Comparison of ENCODE assay signal across 12 cellular contexts in genomic region chr4:24730256-24731001, GRCh38.
DNase-seq lines count a peak whose midpoint lies in the region; ATAC-seq and TF ChIP-seq lines count a peak whose summit lies in the region.
"Had no signal": no experiment of that assay in that cellular context is flagged by ENCODE, and none has a peak within 500 bp of the region (broad histone marks: within the 10 kb centered on the region; RNA-seq: fewer than 3 reads in every experiment).

No MANE protein-coding gene starts in this region.

- H3K4me1 Mint-ChIP-seq in stimulated activated effector memory CD8-positive, alpha-beta T cell treated with anti-CD3 and anti-CD28 coated beads, Interleukin-12 subunit alpha, Interleukin-12 subunit beta, amount 100 ng/mL, for 72 hours = no peaks in the 10 kb centered on the region
- no peaks in the 10 kb centered on the region for H3K4me1 Mint-ChIP-seq in T-helper 2 cell treated with Interferon-gamma antibody and Interleukin-4, amounts not matched to agents 5 μg/mL and 100 μg/mL, for 36 hours (ENCODE audit: low read depth)
- no peaks in the 10 kb centered on the region for H3K4me1 Mint-ChIP-seq in activated T-helper 17 cell treated with anti-CD3 and anti-CD28 coated beads, Interleukin-2, amount 50 U/mL, for 72 hours
- H3K4me1 Mint-ChIP-seq in activated T-cell treated with anti-CD3 and anti-CD28 coated beads, Interleukin-2, amount 50 U/mL, for 4 hours (ENCODE audit: low read depth) = no peaks in the 10 kb centered on the region
- H3K4me1 Mint-ChIP-seq: activated CD4-positive, alpha-beta memory T cell treated with anti-CD3 and anti-CD28 coated beads, Interleukin-2, amount 10 ng/mL, durations not matched to agents 7 days and 5 days had no signal

- peak; percentile 13 for ATAC-seq in stimulated activated effector memory CD8-positive, alpha-beta T cell treated with anti-CD3 and anti-CD28 coated beads, Interleukin-12 subunit alpha, Interleukin-12 subunit beta, amount 100 ng/mL, for 72 hours
- no peak for ATAC-seq in activated T-helper 17 cell treated with anti-CD3 and anti-CD28 coated beads, Interleukin-2, amount 50 U/mL, for 72 hours (replicated peaks)
- ATAC-seq in activated T-cell treated with anti-CD3 and anti-CD28 coated beads, Interleukin-2, amount 50 U/mL, for 4 hours = no peak
- no peak for ATAC-seq in GM21619 (IDR thresholded peaks at IDR 0.05; ENCODE audit: unreplicated experiment)

- intact Hi-C loops in ascending aorta (cut with DNase I) (loop anchor here (1.0 to 2.0 kb wide), 4 partner anchors 52 to 184 kb away; partner anchors contain the start of genes DHX15 and SOD3), left ventricle myocardium inferior (cut with micrococcal nuclease) (no loop called here)

- H3K27ac ChIP-seq in ascending aorta (peak overlapping the region; percentile 63 to 78), left ventricle myocardium inferior (replicated peaks) (no peak overlapping the region)
- H3K27ac ChIP-seq: SK-N-MC had no signal

- H3K36me3 Mint-ChIP-seq in stimulated activated effector memory CD8-positive, alpha-beta T cell treated with anti-CD3 and anti-CD28 coated beads, Interleukin-12 subunit alpha, Interleukin-12 subunit beta, amount 100 ng/mL, for 72 hours = no peaks in the 10 kb centered on the region
- no peaks in the 10 kb centered on the region for H3K36me3 Mint-ChIP-seq in T-helper 2 cell treated with Interferon-gamma antibody and Interleukin-4, amounts not matched to agents 5 μg/mL and 100 μg/mL, for 36 hours (ENCODE audit: low read depth)
- H3K36me3 Mint-ChIP-seq in activated T-helper 17 cell treated with anti-CD3 and anti-CD28 coated beads, Interleukin-2, amount 50 U/mL, for 72 hours (ENCODE audit: low read depth) = no peaks in the 10 kb centered on the region
- no peaks in the 10 kb centered on the region for H3K36me3 Mint-ChIP-seq in activated T-cell treated with anti-CD3 and anti-CD28 coated beads, Interleukin-2, amount 50 U/mL, for 4 hours (ENCODE audit: insufficient read depth)

- no peaks in the 10 kb centered on the region for H3K27me3 ChIP-seq in ascending aorta
- H3K27me3 ChIP-seq in left ventricle myocardium inferior (ENCODE audit: low read depth) = peaks cover 4% of the 10 kb centered on the region

- TF ChIP-seq CTCF in ascending aorta (IDR thresholded peaks at IDR 0.05) (peak in 1 of 3 experiments; percentile 13), left ventricle myocardium inferior (IDR thresholded peaks at IDR 0.05; ENCODE audit: borderline replicate concordance) (no peak)

- no peaks in the 10 kb centered on the region for H3K9me3 Mint-ChIP-seq in stimulated activated effector memory CD8-positive, alpha-beta T cell treated with anti-CD3 and anti-CD28 coated beads, Interleukin-12 subunit alpha, Interleukin-12 subunit beta, amount 100 ng/mL, for 72 hours
- no peaks in the 10 kb centered on the region for H3K9me3 Mint-ChIP-seq in T-helper 2 cell treated with Interferon-gamma antibody and Interleukin-4, amounts not matched to agents 5 μg/mL and 100 μg/mL, for 36 hours
- no peaks in the 10 kb centered on the region for H3K9me3 Mint-ChIP-seq in activated T-helper 17 cell treated with anti-CD3 and anti-CD28 coated beads, Interleukin-2, amount 50 U/mL, for 72 hours
- no peaks in the 10 kb centered on the region for H3K9me3 Mint-ChIP-seq in activated T-cell treated with anti-CD3 and anti-CD28 coated beads, Interleukin-2, amount 50 U/mL, for 4 hours
- H3K9me3 Mint-ChIP-seq: activated CD4-positive, alpha-beta memory T cell treated with anti-CD3 and anti-CD28 coated beads, Interleukin-2, amount 10 ng/mL, durations not matched to agents 7 days and 5 days had no signal

- H3K27ac Mint-ChIP-seq in stimulated activated effector memory CD8-positive, alpha-beta T cell treated with anti-CD3 and anti-CD28 coated beads, Interleukin-12 subunit alpha, Interleukin-12 subunit beta, amount 100 ng/mL, for 72 hours = no peak overlapping the region
- no peak overlapping the region for H3K27ac Mint-ChIP-seq in T-helper 2 cell treated with Interferon-gamma antibody and Interleukin-4, amounts not matched to agents 5 μg/mL and 100 μg/mL, for 36 hours
- H3K27ac Mint-ChIP-seq in activated T-helper 17 cell treated with anti-CD3 and anti-CD28 coated beads, Interleukin-2, amount 50 U/mL, for 72 hours = no peak overlapping the region
- H3K27ac Mint-ChIP-seq: activated CD4-positive, alpha-beta memory T cell treated with anti-CD3 and anti-CD28 coated beads, Interleukin-2, amount 10 ng/mL, durations not matched to agents 7 days and 5 days had no signal

- H3K36me3 ChIP-seq in ascending aorta (no peaks in the 10 kb centered on the region), left ventricle myocardium inferior (no peaks in the 10 kb centered on the region)

- no peak overlapping the region for H3K4me3 ChIP-seq in ascending aorta
- no peak overlapping the region for H3K4me3 ChIP-seq in left ventricle myocardium inferior
- H3K4me3 ChIP-seq: SK-N-MC had no signal

- DNase-seq in GM03348 (ENCODE audit: low spot score) (peak; percentile 89), ascending aorta (ENCODE audit: low spot score in 2 of 2) (peak; percentile 63 to 94), left ventricle myocardium inferior (peak; percentile 59)
- DNase-seq in stimulated activated effector memory CD8-positive, alpha-beta T cell treated with anti-CD3 and anti-CD28 coated beads, Interleukin-12 subunit alpha, Interleukin-12 subunit beta, amount 100 ng/mL, for 72 hours (ENCODE audit: low spot score in 2 of 2) = no peak
- no peak for DNase-seq in T-helper 2 cell treated with Interferon-gamma antibody and Interleukin-4, amounts not matched to agents 5 μg/mL and 100 μg/mL, for 36 hours (ENCODE audit: low spot score)
- no peak for DNase-seq in activated T-cell treated with anti-CD3 and anti-CD28 coated beads, Interleukin-2, amount 50 U/mL, for 4 hours
- DNase-seq: activated CD4-positive, alpha-beta memory T cell treated with anti-CD3 and anti-CD28 coated beads, Interleukin-2, amount 10 ng/mL, durations not matched to agents 7 days and 5 days; amniotic stem cell; NCI-H1930 had no signal

- peaks cover 3 to 40% of the 10 kb centered on the region in 2 donors for H3K4me1 ChIP-seq in ascending aorta
- H3K4me1 ChIP-seq in left ventricle myocardium inferior = peaks cover 4% of the 10 kb centered on the region

- H3K9me3 ChIP-seq in ascending aorta (no peaks in the 10 kb centered on the region), left ventricle myocardium inferior (replicated peaks) (no peaks in the 10 kb centered on the region)

- H3K27me3 Mint-ChIP-seq in T-helper 2 cell treated with Interferon-gamma antibody and Interleukin-4, amounts not matched to agents 5 μg/mL and 100 μg/mL, for 36 hours (ENCODE audit: low read depth) = peaks cover 3% of the 10 kb centered on the region
- peaks cover 4% of the 10 kb centered on the region for H3K27me3 Mint-ChIP-seq in activated T-helper 17 cell treated with anti-CD3 and anti-CD28 coated beads, Interleukin-2, amount 50 U/mL, for 72 hours
- H3K27me3 Mint-ChIP-seq in activated T-cell treated with anti-CD3 and anti-CD28 coated beads, Interleukin-2, amount 50 U/mL, for 4 hours (ENCODE audit: low read depth) = peaks cover 12% of the 10 kb centered on the region
- H3K27me3 Mint-ChIP-seq: activated CD4-positive, alpha-beta memory T cell treated with anti-CD3 and anti-CD28 coated beads, Interleukin-2, amount 10 ng/mL, durations not matched to agents 7 days and 5 days had no signal

- H3K4me3 Mint-ChIP-seq in stimulated activated effector memory CD8-positive, alpha-beta T cell treated with anti-CD3 and anti-CD28 coated beads, Interleukin-12 subunit alpha, Interleukin-12 subunit beta, amount 100 ng/mL, for 72 hours = no peak overlapping the region
- no peak overlapping the region for H3K4me3 Mint-ChIP-seq in T-helper 2 cell treated with Interferon-gamma antibody and Interleukin-4, amounts not matched to agents 5 μg/mL and 100 μg/mL, for 36 hours
- no peak overlapping the region for H3K4me3 Mint-ChIP-seq in activated T-helper 17 cell treated with anti-CD3 and anti-CD28 coated beads, Interleukin-2, amount 50 U/mL, for 72 hours
- no peak overlapping the region for H3K4me3 Mint-ChIP-seq in activated T-cell treated with anti-CD3 and anti-CD28 coated beads, Interleukin-2, amount 50 U/mL, for 4 hours
- H3K4me3 Mint-ChIP-seq: activated CD4-positive, alpha-beta memory T cell treated with anti-CD3 and anti-CD28 coated beads, Interleukin-2, amount 10 ng/mL, durations not matched to agents 7 days and 5 days had no signal

Comparison
In these comparisons a context has a peak if more than half of its experiments do, and no peak if none do; other contexts are left out.
1. DNase-seq: peak in GM03348 (single experiment), ascending aorta (2 of 2) and left ventricle myocardium inferior (single experiment); none in stimulated activated effector memory CD8-positive, alpha-beta T cell treated with anti-CD3 and anti-CD28 coated beads, Interleukin-12 subunit alpha, Interleukin-12 subunit beta, amount 100 ng/mL, for 72 hours (0 of 2), T-helper 2 cell treated with Interferon-gamma antibody and Interleukin-4, amounts not matched to agents 5 μg/mL and 100 μg/mL, for 36 hours (single experiment) and activated T-cell treated with anti-CD3 and anti-CD28 coated beads, Interleukin-2, amount 50 U/mL, for 4 hours (single experiment).